In the genomic region with DNA sequence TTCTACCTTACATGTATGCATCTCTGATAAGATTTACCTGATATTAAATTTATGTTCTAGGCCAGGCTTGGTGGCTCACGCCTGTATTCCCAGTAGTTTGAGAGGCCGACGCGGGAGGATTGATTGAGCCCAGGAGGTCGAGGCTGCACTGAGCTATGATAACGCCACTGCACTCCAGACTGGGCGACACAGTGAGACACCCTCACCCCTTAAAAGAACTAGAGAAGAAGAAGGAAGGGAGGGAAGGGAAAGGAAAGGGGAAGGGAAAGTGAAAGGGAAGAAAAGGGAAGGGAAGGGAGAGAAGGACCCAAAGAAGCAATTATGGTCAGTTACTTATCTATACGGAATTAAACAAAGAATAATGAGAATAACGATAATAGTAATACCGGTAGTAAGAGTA, we compare ENCODE assay signal across 8 cellular contexts. TPM values are rescaled to one million over a fixed set of nuclear protein-coding genes. Genes with fewer than 3 reads are reported as not detected.
DNase-seq lines count a peak whose midpoint lies in the region; ATAC-seq, FAIRE-seq and TF ChIP-seq lines count a peak whose summit lies in the region.

No MANE protein-coding gene starts in this region.

- SMC1A ChIA-PET in GM12878 (lab: Charles Lee; ENCODE audit: uncharacterized antibody, unreplicated experiment): interaction anchor here (0.9 to 3.2 kb wide), 7 partner anchors 9 to 268 kb away, joined by 3 to 19 read pairs (median 8); no protein-coding TSS in a partner anchor

- no peaks in the 10 kb centered on the region for H3K27me3 ChIP-seq in HL-60 (ENCODE audit: insufficient read depth, poor library complexity, severe bottlenecking)
- no peaks in the 10 kb centered on the region for H3K27me3 ChIP-seq in GM12878 (replicated peaks in 1 of 2; ENCODE audit: control insufficient read depth in 2 of 2, insufficient read depth in 2 of 2, low read length in 1 of 2)
- no peaks in the 10 kb centered on the region for H3K27me3 ChIP-seq in muscle layer of colon (ENCODE audit: control insufficient read depth in 1 of 2, insufficient read depth in 2 of 2, low read length in 2 of 2)

- peaks cover 7% of the 10 kb centered on the region for H3K79me2 ChIP-seq in GM12878 (ENCODE audit: control insufficient read depth, insufficient read depth, low read length)

- in situ Hi-C loops in GM12878 (cut with MboI): no loop called here

- H3K27ac ChIP-seq in 22Rv1: peak overlapping the region; percentile 90
- H3K27ac ChIP-seq in HL-60 (replicated peaks): peak overlapping the region; percentile 86
- no peak overlapping the region for H3K27ac ChIP-seq in GM12878 (ENCODE audit: control insufficient read depth, insufficient read depth)
- peak overlapping the region; percentile 84 for H3K27ac ChIP-seq in muscle layer of colon (ENCODE audit: low read depth, low read length)

- no peak for TF ChIP-seq EP300 in GM12878 (IDR thresholded peaks at IDR 0.05; ENCODE audit: borderline replicate concordance in 1 of 2, control insufficient read depth in 1 of 2, low read depth in 2 of 2, low read length in 2 of 2)

- WGBS in GM12878 (ENCODE audit: insufficient coverage, insufficient replicate concordance, low lambda C conversion rate, missing lambda C conversion rate): 71% methylated on average over 10 of the region's 10 CpGs

- DNase-seq in HL-60 (ENCODE audit: low read depth in 1 of 2, low spot score in 1 of 2): peak in 1 of 2 experiments; percentile 31
- no peak for DNase-seq in GM12878 (ENCODE audit: low read depth, low spot score)
- DNase-seq in effector CD8-positive, alpha-beta T cell (lab: John Stamatoyannopoulos, UW): no peak

- TF ChIP-seq CTCF in 22Rv1 (IDR thresholded peaks at IDR 0.05): no peak
- no peak for TF ChIP-seq CTCF in HL-60 (IDR thresholded peaks at IDR 0.05; ENCODE audit: insufficient read depth, low read length)
- TF ChIP-seq CTCF in GM12878 (IDR thresholded peaks at IDR 0.05 in 2 of 3, conservative IDR thresholded peaks at IDR 0.05 in 1 of 3; ENCODE audit: control insufficient read depth in 2 of 3, extremely low read depth in 1 of 3, insufficient read depth in 1 of 3, low read depth in 3 of 3, low read length in 3 of 3): no peak

- RAD21 ChIA-PET in GM12878 (lab: Charles Lee; ENCODE audit: unreplicated experiment): interaction anchor here (1.3 to 2.7 kb wide), 7 partner anchors 25 to 309 kb away, joined by 3 to 13 read pairs (median 11); partner anchors contain the start of gene GCNT1

- no peak for TF ChIP-seq RAD21 in GM12878 (IDR thresholded peaks at IDR 0.05; ENCODE audit: insufficient read depth, low read depth, low read length)

- CTCF ChIA-PET in GM12878 (lab: Yijun Ruan, JAX): interaction anchor here (0.6 to 2.9 kb wide), 7 partner anchors 9 to 772 kb away, joined by 3 to 13 read pairs (median 5); no protein-coding TSS in a partner anchor

- intact Hi-C loops in GM12878 (cut with micrococcal nuclease; ENCODE audit: unreplicated experiment): no loop called here

- no peaks in the 10 kb centered on the region for H4K20me1 ChIP-seq in GM12878 (ENCODE audit: control insufficient read depth, insufficient read depth)

- H3K4me2 ChIP-seq in GM12878 (ENCODE audit: control insufficient read depth, insufficient read depth): peak overlapping the region; percentile 94

- H3K9ac ChIP-seq in GM12878 (ENCODE audit: control insufficient read depth, insufficient read depth, low read length): no peak overlapping the region
- no peak overlapping the region for H3K9ac ChIP-seq in muscle layer of colon (ENCODE audit: low read length)

- H2AFZ ChIP-seq in GM12878 (ENCODE audit: control insufficient read depth, low read depth, low read length): peak overlapping the region; percentile 15; the same call in 1 of the 2 replicates

- ATAC-seq in GM12878: no peak
- no peak for ATAC-seq in GM21381 (IDR thresholded peaks at IDR 0.05; ENCODE audit: unreplicated experiment)
- ATAC-seq in HG02981 (IDR thresholded peaks at IDR 0.05; ENCODE audit: unreplicated experiment): no peak
- ATAC-seq in HG03432 (IDR thresholded peaks at IDR 0.05; ENCODE audit: unreplicated experiment): no peak

- no TSS peak for BruUV-seq in GM12878 (replicated peaks; lab: Mats Ljungman, UMichigan)

- H3K4me1 ChIP-seq in GM12878 (ENCODE audit: control insufficient read depth, insufficient read depth, low read length): peaks cover 4% of the 10 kb centered on the region
- H3K4me1 ChIP-seq in muscle layer of colon (ENCODE audit: insufficient read depth, low read length): peaks cover 9% of the 10 kb centered on the region

- POLR2A ChIA-PET in GM12878 (lab: Charles Lee): interaction anchor here (0.5 to 1.6 kb wide), 4 partner anchors 9 to 246 kb away, joined by 3 to 9 read pairs (median 6); no protein-coding TSS in a partner anchor

- H3K4me3 ChIP-seq in HL-60 (replicated peaks; ENCODE audit: insufficient read depth, low read length) (peak overlapping the region; percentile 95), GM12878 (peak overlapping the region; percentile 94), muscle layer of colon (ENCODE audit: low read depth in 1 of 2, low read length in 2 of 2) (peak overlapping the region in 1 of 2 donors; percentile 94)

- no peak for TF ChIP-seq POLR2A in GM12878 (IDR thresholded peaks at IDR 0.05; ENCODE audit: low read depth, low read length)

- H3K36me3 ChIP-seq in GM12878 (ENCODE audit: control insufficient read depth in 2 of 2, insufficient read depth in 2 of 2, low read length in 1 of 2) (no peaks in the 10 kb centered on the region), muscle layer of colon (ENCODE audit: insufficient read depth, low read length) (no peaks in the 10 kb centered on the region)

- no peaks in the 10 kb centered on the region for H3K9me3 ChIP-seq in GM12878 (replicated peaks; ENCODE audit: control insufficient read depth, insufficient read depth, low read length)
- no peaks in the 10 kb centered on the region for H3K9me3 ChIP-seq in muscle layer of colon (ENCODE audit: low read length)

- FAIRE-seq in GM12878 (lab: Jason Lieb, UNC): no peak

TF ChIP-seq in GM12878, 131 proteins besides CTCF, POLR2A, EP300 and RAD21 (continues in another document):
- TF ChIP-seq LARP7 (IDR thresholded peaks at IDR 0.05) (no peak), ZNF217 (IDR thresholded peaks at IDR 0.05) (no peak), RUNX3 (IDR thresholded peaks at IDR 0.05; ENCODE audit: low read length) (no peak)
- TF ChIP-seq, protein P1, sequence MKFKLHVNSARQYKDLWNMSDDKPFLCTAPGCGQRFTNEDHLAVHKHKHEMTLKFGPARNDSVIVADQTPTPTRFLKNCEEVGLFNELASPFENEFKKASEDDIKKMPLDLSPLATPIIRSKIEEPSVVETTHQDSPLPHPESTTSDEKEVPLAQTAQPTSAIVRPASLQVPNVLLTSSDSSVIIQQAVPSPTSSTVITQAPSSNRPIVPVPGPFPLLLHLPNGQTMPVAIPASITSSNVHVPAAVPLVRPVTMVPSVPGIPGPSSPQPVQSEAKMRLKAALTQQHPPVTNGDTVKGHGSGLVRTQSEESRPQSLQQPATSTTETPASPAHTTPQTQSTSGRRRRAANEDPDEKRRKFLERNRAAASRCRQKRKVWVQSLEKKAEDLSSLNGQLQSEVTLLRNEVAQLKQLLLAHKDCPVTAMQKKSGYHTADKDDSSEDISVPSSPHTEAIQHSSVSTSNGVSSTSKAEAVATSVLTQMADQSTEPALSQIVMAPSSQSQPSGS (IDR thresholded peaks at IDR 0.05; ENCODE audit: low read length): no peak
- TF ChIP-seq, protein P2, sequence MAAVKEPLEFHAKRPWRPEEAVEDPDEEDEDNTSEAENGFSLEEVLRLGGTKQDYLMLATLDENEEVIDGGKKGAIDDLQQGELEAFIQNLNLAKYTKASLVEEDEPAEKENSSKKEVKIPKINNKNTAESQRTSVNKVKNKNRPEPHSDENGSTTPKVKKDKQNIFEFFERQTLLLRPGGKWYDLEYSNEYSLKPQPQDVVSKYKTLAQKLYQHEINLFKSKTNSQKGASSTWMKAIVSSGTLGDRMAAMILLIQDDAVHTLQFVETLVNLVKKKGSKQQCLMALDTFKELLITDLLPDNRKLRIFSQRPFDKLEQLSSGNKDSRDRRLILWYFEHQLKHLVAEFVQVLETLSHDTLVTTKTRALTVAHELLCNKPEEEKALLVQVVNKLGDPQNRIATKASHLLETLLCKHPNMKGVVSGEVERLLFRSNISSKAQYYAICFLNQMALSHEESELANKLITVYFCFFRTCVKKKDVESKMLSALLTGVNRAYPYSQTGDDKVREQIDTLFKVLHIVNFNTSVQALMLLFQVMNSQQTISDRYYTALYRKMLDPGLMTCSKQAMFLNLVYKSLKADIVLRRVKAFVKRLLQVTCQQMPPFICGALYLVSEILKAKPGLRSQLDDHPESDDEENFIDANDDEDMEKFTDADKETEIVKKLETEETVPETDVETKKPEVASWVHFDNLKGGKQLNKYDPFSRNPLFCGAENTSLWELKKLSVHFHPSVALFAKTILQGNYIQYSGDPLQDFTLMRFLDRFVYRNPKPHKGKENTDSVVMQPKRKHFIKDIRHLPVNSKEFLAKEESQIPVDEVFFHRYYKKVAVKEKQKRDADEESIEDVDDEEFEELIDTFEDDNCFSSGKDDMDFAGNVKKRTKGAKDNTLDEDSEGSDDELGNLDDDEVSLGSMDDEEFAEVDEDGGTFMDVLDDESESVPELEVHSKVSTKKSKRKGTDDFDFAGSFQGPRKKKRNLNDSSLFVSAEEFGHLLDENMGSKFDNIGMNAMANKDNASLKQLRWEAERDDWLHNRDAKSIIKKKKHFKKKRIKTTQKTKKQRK (IDR thresholded peaks at IDR 0.05; ENCODE audit: low read depth, low read length): no peak
- TF ChIP-seq, protein P3, sequence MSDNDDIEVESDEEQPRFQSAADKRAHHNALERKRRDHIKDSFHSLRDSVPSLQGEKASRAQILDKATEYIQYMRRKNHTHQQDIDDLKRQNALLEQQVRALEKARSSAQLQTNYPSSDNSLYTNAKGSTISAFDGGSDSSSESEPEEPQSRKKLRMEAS (IDR thresholded peaks at IDR 0.05; ENCODE audit: low read depth, low read length): no peak

RNA-seq across cellular contexts. Expression of gene RFK, which starts 1.2 kb away (rescaled TPM):
- 7.3 and 7.7 TPM in 2 replicates for total RNA-seq in GM12878 (2013; cell fraction: nucleolus; rRNA removed)
- total RNA-seq in GM12878 (2014; rRNA removed): 11.4 and 11.5 TPM in 2 replicates
- total RNA-seq in GM12878 (2014; rRNA removed; fragmentation: Illumina TruSeq; extraction: Trizol): 12.1 and 12.8 TPM in 2 replicates
- total RNA-seq in GM12878 (2021): 8.3 TPM in 2 replicates
- 2.3 TPM for polyA plus RNA-seq in GM12878 (2011; ENCODE audit: low read depth)
- 18.6 and 28.7 TPM in 2 replicates for polyA plus RNA-seq in GM12878 (2011; rRNA removed)
- 5.6 and 6.2 TPM in 2 replicates for polyA plus RNA-seq in GM12878 (2011; cell fraction: cytosol; rRNA removed)
- 2.8 and 4.3 TPM in 2 replicates for polyA plus RNA-seq in GM12878 (2011; cell fraction: nucleus; rRNA removed)
- 3.8 and 4.7 TPM in 2 replicates for polyA plus RNA-seq in GM12878 (2012)
- 13.0 and 15.2 TPM in 2 replicates for polyA plus RNA-seq in GM12878 (2014; fragmentation: Illumina TruSeq; extraction: Trizol)
- polyA plus RNA-seq in GM12878 (2014; fragmentation: Nextera tagmentation; extraction: Ambion mirVana): 1 to 10 TPM; 4.4 to 7.9 TPM
- 7.0 and 7.5 TPM in 2 replicates for polyA plus RNA-seq in GM12878 (2014; rRNA removed)
- 10 to 100 TPM; 11.7 to 12.5 TPM for polyA plus RNA-seq in GM12878 (2016; fragmentation: Nextera tagmentation; extraction: Ambion mirVana)
- 3.5 and 6.9 TPM in 2 replicates for polyA minus RNA-seq in GM12878 (2011; rRNA and poly(A)+ RNA removed)
- 4.0 and 4.5 TPM in 2 replicates for polyA minus RNA-seq in GM12878 (2011; cell fraction: cytosol; rRNA and poly(A)+ RNA removed)
- 4.8 and 10.6 TPM in 2 replicates for polyA minus RNA-seq in GM12878 (2011; cell fraction: nucleus; rRNA and poly(A)+ RNA removed)
